Comparison of ENCODE assay signal across 17 cellular contexts in the genomic region with DNA sequence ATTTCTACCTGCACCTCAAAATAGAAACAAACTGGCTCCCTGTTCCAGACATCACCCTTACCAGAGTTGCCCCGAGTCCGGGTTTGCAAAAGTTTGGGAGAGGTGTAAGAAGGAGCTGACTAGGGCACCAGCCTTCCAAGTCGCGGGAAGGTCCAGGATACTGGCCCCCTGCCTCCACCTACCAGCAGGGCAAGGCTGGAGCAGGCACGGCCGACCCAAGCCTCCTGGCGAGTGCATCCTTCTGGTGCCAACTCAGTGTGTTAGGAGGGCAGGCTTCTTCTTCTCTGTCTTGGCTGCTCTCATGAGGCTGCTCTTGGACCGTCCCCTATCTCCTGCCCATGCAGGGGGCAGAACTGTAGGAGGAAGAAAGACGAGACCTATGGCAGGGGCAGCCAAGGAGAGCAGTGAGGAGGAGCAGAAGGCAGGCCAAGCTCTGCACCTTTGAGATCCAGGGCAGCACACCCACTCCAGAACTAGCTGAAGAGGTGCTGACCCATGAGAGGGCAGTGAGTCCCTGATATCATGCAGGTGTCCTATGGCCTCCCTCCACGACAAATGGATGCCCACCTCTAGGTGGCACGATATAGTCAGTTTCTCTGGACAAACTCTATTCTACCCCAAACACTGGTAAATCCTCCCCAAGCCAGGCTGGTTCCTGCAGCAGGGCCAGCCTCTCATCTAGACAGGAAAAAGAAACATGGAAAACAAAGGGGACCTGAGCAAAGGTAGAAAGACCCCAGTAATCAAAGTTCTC. TPM values are rescaled to one million over a fixed set of nuclear protein-coding genes. Genes with fewer than 3 reads are reported as not detected.
A peak's percentile ranks its signal among the peaks of the same experiment; 100 is the strongest.
DNase-seq lines count a peak whose midpoint lies in the region; ATAC-seq and TF ChIP-seq lines count a peak whose summit lies in the region.
"Had no signal": no experiment of that assay in that cellular context is flagged by ENCODE, and none has a peak within 500 bp of the region (broad histone marks: within the 10 kb centered on the region; RNA-seq: fewer than 3 reads in every experiment).

No MANE protein-coding gene starts in this region.

- H3K27me3 ChIP-seq in ovary (no peaks in the 10 kb centered on the region), thyroid gland (no peaks in the 10 kb centered on the region)
- H3K27me3 ChIP-seq: neural progenitor cell had no signal

- H3K4me1 Mint-ChIP-seq in T-helper 2 cell treated with Interferon-gamma antibody and Interleukin-4, amounts not matched to agents 5 μg/mL and 100 μg/mL, for 36 hours (ENCODE audit: low read depth), result peaks cover 74% of the 10 kb centered on the region
- peaks cover 93% of the 10 kb centered on the region for H3K4me1 Mint-ChIP-seq in activated CD4-positive, alpha-beta memory T cell treated with anti-CD3 and anti-CD28 coated beads for 36 hours (ENCODE audit: low read depth)
- peaks cover 93 to 95% of the 10 kb centered on the region in 2 donors for H3K4me1 Mint-ChIP-seq in natural killer cell

- H3K4me3 ChIP-seq in ovary (no peak overlapping the region), thyroid gland (replicated peaks in 1 of 3) (no peak overlapping the region)
- H3K4me3 ChIP-seq: neural progenitor cell had no signal

- H3K27me3 Mint-ChIP-seq in T-helper 2 cell treated with Interferon-gamma antibody and Interleukin-4, amounts not matched to agents 5 μg/mL and 100 μg/mL, for 36 hours (ENCODE audit: low read depth), result no peaks in the 10 kb centered on the region
- H3K27me3 Mint-ChIP-seq in activated CD4-positive, alpha-beta memory T cell treated with anti-CD3 and anti-CD28 coated beads for 36 hours, result no peaks in the 10 kb centered on the region
- H3K27me3 Mint-ChIP-seq in natural killer cell (ENCODE audit: low read depth in 2 of 2), result no peaks in the 10 kb centered on the region

- 0 out of 2 replicates have a peak, but pooled peaks have one; percentile 2 for TF ChIP-seq CTCF in GM12874 (IDR thresholded peaks at IDR 0.05; ENCODE audit: insufficient read depth, low read depth, low read length)
- no peak for TF ChIP-seq CTCF in natural killer cell (IDR thresholded peaks at IDR 0.05)
- no peak for TF ChIP-seq CTCF in ovary (IDR thresholded peaks at IDR 0.05)
- no peak for TF ChIP-seq CTCF in thyroid gland (IDR thresholded peaks at IDR 0.05)

- TF ChIP-seq POLR2A in ovary (IDR thresholded peaks at IDR 0.05) (no peak), thyroid gland (IDR thresholded peaks at IDR 0.05) (no peak)

- no peaks in the 10 kb centered on the region for H3K9me3 Mint-ChIP-seq in T-helper 2 cell treated with Interferon-gamma antibody and Interleukin-4, amounts not matched to agents 5 μg/mL and 100 μg/mL, for 36 hours
- no peaks in the 10 kb centered on the region for H3K9me3 Mint-ChIP-seq in activated CD4-positive, alpha-beta memory T cell treated with anti-CD3 and anti-CD28 coated beads for 36 hours
- no peaks in the 10 kb centered on the region for H3K9me3 Mint-ChIP-seq in natural killer cell
- H3K9me3 Mint-ChIP-seq: brain, HFFc6, neural progenitor cell had no signal

- no peak for ATAC-seq in natural killer cell
- ATAC-seq: right cardiac atrium had no signal

- WGBS in ovary, 3 donors, result 88 to 94% (median 89%) methylated on average over 11 of the region's 11 CpGs
- 56 to 65% methylated on average over 6 to 11 of the region's 11 CpGs for WGBS in thyroid gland, 2 donors

- H3K4me3 Mint-ChIP-seq in T-helper 2 cell treated with Interferon-gamma antibody and Interleukin-4, amounts not matched to agents 5 μg/mL and 100 μg/mL, for 36 hours, result peak overlapping the region; percentile 48
- H3K4me3 Mint-ChIP-seq in activated CD4-positive, alpha-beta memory T cell treated with anti-CD3 and anti-CD28 coated beads for 36 hours, result no peak overlapping the region
- peak overlapping the region; percentile 84 for H3K4me3 Mint-ChIP-seq in natural killer cell
- H3K4me3 Mint-ChIP-seq: brain, HFFc6, neural progenitor cell had no signal

- intact Hi-C loops in activated CD4-positive, alpha-beta memory T cell treated with anti-CD3 and anti-CD28 coated beads for 36 hours (cut with micrococcal nuclease), result no loop called here
- intact Hi-C loops in natural killer cell (cut with micrococcal nuclease) (loop anchor here (2.0 kb wide), 1 partner anchor 13 kb away; no protein-coding TSS in a partner anchor), ovary (cut with DNase I) (no loop called here), thyroid gland (cut with DNase I) (loop anchor here (10.0 kb wide), 1 partner anchor 107 kb away; no protein-coding TSS in a partner anchor)

- POLR2A ChIA-PET in activated CD4-positive, alpha-beta memory T cell treated with anti-CD3 and anti-CD28 coated beads for 36 hours (lab: Charles Lee), result interaction anchor here (1.0 kb wide), 1 partner anchor 11 kb away, joined by 3 read pairs; no protein-coding TSS in a partner anchor

- TF ChIP-seq EP300 in ovary (IDR thresholded peaks at IDR 0.05), result no peak

- peak overlapping the region; percentile 49 for H3K27ac Mint-ChIP-seq in T-helper 2 cell treated with Interferon-gamma antibody and Interleukin-4, amounts not matched to agents 5 μg/mL and 100 μg/mL, for 36 hours
- peak overlapping the region; percentile 89 for H3K27ac Mint-ChIP-seq in activated CD4-positive, alpha-beta memory T cell treated with anti-CD3 and anti-CD28 coated beads for 36 hours
- peak overlapping the region; percentile 93 to 94 for H3K27ac Mint-ChIP-seq in natural killer cell
- H3K27ac Mint-ChIP-seq: HFFc6, neural progenitor cell had no signal

- no peaks in the 10 kb centered on the region for H3K9me3 ChIP-seq in ovary
- H3K9me3 ChIP-seq in thyroid gland, result no peaks in the 10 kb centered on the region

- no peaks in the 10 kb centered on the region for H3K36me3 ChIP-seq in ovary
- no peaks in the 10 kb centered on the region for H3K36me3 ChIP-seq in thyroid gland
- H3K36me3 ChIP-seq: neural progenitor cell had no signal

- CTCF ChIA-PET in activated CD4-positive, alpha-beta memory T cell treated with anti-CD3 and anti-CD28 coated beads for 36 hours (lab: Charles Lee), result interaction anchor here (1.2 to 3.3 kb wide), 3 partner anchors 15 to 20 kb away, joined by 3 to 16 read pairs (median 7); no protein-coding TSS in a partner anchor

- no peak overlapping the region for H3K27ac ChIP-seq in ovary
- H3K27ac ChIP-seq in thyroid gland, result peak overlapping the region in 1 of 3 donors; percentile 48
- H3K27ac ChIP-seq: neural progenitor cell had no signal

- peaks cover 24% of the 10 kb centered on the region for H3K36me3 Mint-ChIP-seq in T-helper 2 cell treated with Interferon-gamma antibody and Interleukin-4, amounts not matched to agents 5 μg/mL and 100 μg/mL, for 36 hours (ENCODE audit: low read depth)
- peaks cover 22% of the 10 kb centered on the region for H3K36me3 Mint-ChIP-seq in activated CD4-positive, alpha-beta memory T cell treated with anti-CD3 and anti-CD28 coated beads for 36 hours
- no peaks in the 10 kb centered on the region for H3K36me3 Mint-ChIP-seq in natural killer cell
- H3K36me3 Mint-ChIP-seq: brain, neural progenitor cell had no signal

- no peak for DNase-seq in T-helper 2 cell treated with Interferon-gamma antibody and Interleukin-4, amounts not matched to agents 5 μg/mL and 100 μg/mL, for 36 hours (ENCODE audit: low spot score)
- DNase-seq in T-helper 2 cell (no peak), natural killer cell (no peak), ovary (no peak), DMS53 (lab: John Stamatoyannopoulos, UW) (no peak), thyroid gland (no peak)
- DNase-seq in activated CD4-positive, alpha-beta memory T cell treated with anti-CD3 and anti-CD28 coated beads for 36 hours, result no peak
- DNase-seq: activated CD4-positive, alpha-beta T cell treated with anti-CD3 and anti-CD28 coated beads, Interleukin-2, amount 50 U/mL, for 48 hours; activated effector memory CD4-positive, alpha-beta T cell treated with Interleukin-2 at 50 U/mL for 16 hours; HFFc6; NCI-H2171; right cardiac atrium; stimulated activated CD4-positive, alpha-beta T cell treated with anti-CD3 and anti-CD28 coated beads, Interleukin-1b, Interleukin-23, amount 100 ng/mL, for 48 hours; T-helper 9 cell had no signal

- H3K4me1 ChIP-seq in ovary (ENCODE audit: insufficient read depth) (peaks cover 10% of the 10 kb centered on the region), thyroid gland (peaks cover 54 to 75% of the 10 kb centered on the region in 2 donors)

RNA-seq across cellular contexts. Expression of gene CYTH1, which starts 54.4 kb away (rescaled TPM):
- 100 to 1,000 TPM; 184 to 204 TPM for total RNA-seq in activated CD4-positive, alpha-beta memory T cell treated with anti-CD3 and anti-CD28 coated beads for 36 hours
- total RNA-seq in natural killer cell (100 to 1,000 TPM; 437 to 514 (median 457) TPM), ovary (10 to 100 TPM; 17.4 to 27.0 (median 24.4) TPM), thyroid gland (10 to 100 TPM; 69.0 to 94.5 (median 75.7) TPM)
- 10 to 100 TPM; 15.1 to 35.3 TPM for polyA plus RNA-seq in ovary

Comparison
In these comparisons a context has a peak if more than half of its experiments do, and no peak if none do; other contexts are left out.
1. intact Hi-C loops: an anchor here in natural killer cell (2.0 kb wide) and thyroid gland (10.0 kb wide); none called in activated CD4-positive, alpha-beta memory T cell treated with anti-CD3 and anti-CD28 coated beads for 36 hours and ovary.